Comparison of ENCODE assay signal across 15 cellular contexts in the genomic region with DNA sequence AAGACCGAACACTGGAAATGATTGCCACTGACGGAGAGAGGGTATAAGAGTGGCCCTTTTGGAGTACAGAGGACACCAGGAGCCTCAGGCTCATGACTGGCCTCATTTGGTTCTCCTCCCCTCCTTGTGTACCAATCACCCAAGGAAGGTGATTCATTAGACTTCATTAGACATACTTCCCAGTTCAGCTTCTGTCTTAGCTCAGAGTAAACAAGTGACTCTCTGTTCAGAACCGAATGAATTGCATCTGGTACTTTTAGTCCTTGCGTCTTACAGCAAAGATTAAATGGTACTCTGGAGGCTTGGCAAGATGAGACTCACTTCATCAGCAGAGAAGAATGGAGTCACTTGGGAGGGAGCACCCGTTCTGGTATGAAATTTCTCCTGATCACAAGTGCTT.
DNase-seq lines count a peak whose midpoint lies in the region; FAIRE-seq and TF ChIP-seq lines count a peak whose summit lies in the region.
"Had no signal": no experiment of that assay in that cellular context is flagged by ENCODE, and none has a peak within 500 bp of the region (broad histone marks: within the 10 kb centered on the region; RNA-seq: fewer than 3 reads in every experiment).

No MANE protein-coding gene starts in this region.

- H3K27me3 Mint-ChIP-seq in MCF 10A (ENCODE audit: insufficient read depth, unreplicated experiment): no peaks in the 10 kb centered on the region
- peaks cover 83% of the 10 kb centered on the region for H3K27me3 Mint-ChIP-seq in activated CD4-positive, alpha-beta T cell treated with anti-CD3 and anti-CD28 coated beads, Interleukin-2, amount 10 ng/mL, durations not matched to agents 24 days and 14 days

- TF ChIP-seq EP300 in esophagus muscularis mucosa (IDR thresholded peaks at IDR 0.05): no peak

- H3K4me3 ChIP-seq in mammary epithelial cell (replicated peaks in 1 of 3; ENCODE audit: insufficient read depth in 1 of 3, low read depth in 2 of 3, low read length in 3 of 3) (no peak overlapping the region), esophagus muscularis mucosa (no peak overlapping the region), Peyer's patch (no peak overlapping the region)
- H3K4me3 ChIP-seq: ascending aorta had no signal

- H3K36me3 Mint-ChIP-seq in MCF 10A (ENCODE audit: insufficient read depth, unreplicated experiment): peaks cover 5% of the 10 kb centered on the region
- no peaks in the 10 kb centered on the region for H3K36me3 Mint-ChIP-seq in activated CD4-positive, alpha-beta T cell treated with anti-CD3 and anti-CD28 coated beads, Interleukin-2, amount 10 ng/mL, durations not matched to agents 24 days and 14 days (ENCODE audit: low read depth)
- H3K36me3 Mint-ChIP-seq: CD8-positive, alpha-beta T cell had no signal

- H2AFZ ChIP-seq in mammary epithelial cell (ENCODE audit: low read depth, low read length): no peak overlapping the region

- TF ChIP-seq POLR2A in esophagus muscularis mucosa (IDR thresholded peaks at IDR 0.05; ENCODE audit: low read depth): no peak
- no peak for TF ChIP-seq POLR2A in Peyer's patch (IDR thresholded peaks at IDR 0.05)

- H3K36me3 ChIP-seq in mammary epithelial cell (ENCODE audit: insufficient read depth, low read length) (no peaks in the 10 kb centered on the region), esophagus muscularis mucosa (no peaks in the 10 kb centered on the region), Peyer's patch (no peaks in the 10 kb centered on the region)
- H3K36me3 ChIP-seq: ascending aorta had no signal

- H3K9me3 ChIP-seq in mammary epithelial cell (replicated peaks; ENCODE audit: insufficient read depth, low read length): no peaks in the 10 kb centered on the region
- H3K9me3 ChIP-seq in esophagus muscularis mucosa: no peaks in the 10 kb centered on the region
- no peaks in the 10 kb centered on the region for H3K9me3 ChIP-seq in Peyer's patch
- H3K9me3 ChIP-seq: ascending aorta had no signal

- FAIRE-seq in urothelium cell line (lab: Jason Lieb, UNC): peak; percentile 17
- FAIRE-seq: kidney had no signal

- no peak overlapping the region for H3K4me3 Mint-ChIP-seq in MCF 10A (ENCODE audit: unreplicated experiment)
- H3K4me3 Mint-ChIP-seq in activated CD4-positive, alpha-beta T cell treated with anti-CD3 and anti-CD28 coated beads, Interleukin-2, amount 10 ng/mL, durations not matched to agents 24 days and 14 days: no peak overlapping the region
- H3K4me3 Mint-ChIP-seq: CD8-positive, alpha-beta T cell had no signal

- peaks cover 64% of the 10 kb centered on the region for H3K79me2 ChIP-seq in mammary epithelial cell (ENCODE audit: insufficient read depth, low read length)

- H3K27ac ChIP-seq in mammary epithelial cell (ENCODE audit: insufficient read depth, low read depth, low read length) (no peak overlapping the region), esophagus muscularis mucosa (replicated peaks in 1 of 4) (peak overlapping the region; percentile 4 to 57 (median 28)), Peyer's patch (peak overlapping the region in 2 of 4 donors; percentile 23 to 46)
- H3K27ac ChIP-seq: ascending aorta, VCaP had no signal

- H3K27me3 ChIP-seq in mammary epithelial cell (ENCODE audit: insufficient read depth, low read length) (no peaks in the 10 kb centered on the region), esophagus muscularis mucosa (no peaks in the 10 kb centered on the region), Peyer's patch (no peaks in the 10 kb centered on the region)
- H3K27me3 ChIP-seq: ascending aorta had no signal

- in situ Hi-C loops in mammary epithelial cell (cut with MboI; ENCODE audit: low sequenced_read_pairs in 2 of 2): no loop called here

- intact Hi-C loops in mammary epithelial cell (cut with micrococcal nuclease) (no loop called here), MCF 10A (cut with micrococcal nuclease) (no loop called here), esophagus muscularis mucosa (cut with DNase I) (loop anchor here (10.0 kb wide), 1 partner anchor 76 kb away; no protein-coding TSS in a partner anchor)
- intact Hi-C loops in activated CD4-positive, alpha-beta T cell treated with anti-CD3 and anti-CD28 coated beads, Interleukin-2, amount 10 ng/mL, durations not matched to agents 24 days and 14 days (cut with micrococcal nuclease): loop anchor here (10.0 kb wide), 1 partner anchor 284 kb away; the partner anchor contains the start of gene TTC28

- CTCF ChIA-PET in mammary epithelial cell (lab: Charles Lee; ENCODE audit: low non-redundant PET): no interaction called here
- CTCF ChIA-PET in MCF 10A (lab: Yijun Ruan, JAX): interaction anchor here (0.5 kb wide), 1 partner anchor 179 kb away, joined by 3 read pairs; no protein-coding TSS in a partner anchor

- TF ChIP-seq CTCF in mammary epithelial cell (conservative IDR thresholded peaks at IDR 0.05 in 1 of 2, IDR thresholded peaks at IDR 0.05 in 1 of 2; ENCODE audit: extremely low read depth in 1 of 2, insufficient read depth in 1 of 2, low read depth in 1 of 2, low read length in 2 of 2): no peak
- TF ChIP-seq CTCF in MCF 10A (IDR thresholded peaks at IDR 0.05; ENCODE audit: unreplicated experiment): no peak
- no peak for TF ChIP-seq CTCF in esophagus muscularis mucosa (IDR thresholded peaks at IDR 0.05)
- TF ChIP-seq CTCF in Peyer's patch (IDR thresholded peaks at IDR 0.05): no peak

- H3K4me1 Mint-ChIP-seq in MCF 10A (ENCODE audit: insufficient read depth, unreplicated experiment): no peaks in the 10 kb centered on the region
- H3K4me1 Mint-ChIP-seq in activated CD4-positive, alpha-beta T cell treated with anti-CD3 and anti-CD28 coated beads, Interleukin-2, amount 10 ng/mL, durations not matched to agents 24 days and 14 days: peaks cover 12% of the 10 kb centered on the region

- dilution Hi-C loops in mammary epithelial cell (cut with HindIII; ENCODE audit: low sequenced_read_pairs): no loop called here

- no TSS peak for BruUV-seq in mammary epithelial cell (replicated peaks; lab: Mats Ljungman, UMichigan)
- no TSS peak for BruUV-seq in MCF 10A (replicated peaks; lab: Mats Ljungman, UMichigan)

- H4K20me1 ChIP-seq in mammary epithelial cell (ENCODE audit: insufficient read depth, low read length): no peaks in the 10 kb centered on the region

- H3K4me1 ChIP-seq in mammary epithelial cell (ENCODE audit: insufficient read depth, low read length): peaks cover 4% of the 10 kb centered on the region
- H3K4me1 ChIP-seq in esophagus muscularis mucosa: peaks cover 0 to 56% (median 35%) of the 10 kb centered on the region in 4 donors
- peaks cover 0 to 4% (median 0%) of the 10 kb centered on the region in 4 donors for H3K4me1 ChIP-seq in Peyer's patch

- H3K27ac Mint-ChIP-seq in MCF 10A (ENCODE audit: low read depth, unreplicated experiment): no peak overlapping the region
- no peak overlapping the region for H3K27ac Mint-ChIP-seq in activated CD4-positive, alpha-beta T cell treated with anti-CD3 and anti-CD28 coated beads, Interleukin-2, amount 10 ng/mL, durations not matched to agents 24 days and 14 days
- H3K27ac Mint-ChIP-seq: CD8-positive, alpha-beta T cell had no signal

- DNase-seq in mammary epithelial cell (peak; percentile 58), MCF 10A (ENCODE audit: unreplicated experiment) (no peak), esophagus muscularis mucosa (ENCODE audit: extremely low spot score) (no peak), medulla oblongata (ENCODE audit: extremely low spot score) (peak; percentile 67), urothelium cell line (ENCODE audit: low spot score) (no peak), iPS-NIHi7 (ENCODE audit: extremely low spot score) (no peak), Peyer's patch (no peak)
- no peak for DNase-seq in activated CD4-positive, alpha-beta T cell treated with anti-CD3 and anti-CD28 coated beads, Interleukin-2, amount 10 ng/mL, durations not matched to agents 24 days and 14 days
- DNase-seq: activated effector memory CD4-positive, alpha-beta T cell treated with Interleukin-2 at 50 U/mL for 16 hours; CD8-positive, alpha-beta T cell; kidney; NCI-H1930; NCI-H526 treated with DMSO at 0.1 percent for 48 hours had no signal

- POLR2A ChIA-PET in MCF 10A (lab: Yijun Ruan, JAX): no interaction called here

- no peaks in the 10 kb centered on the region for H3K9me3 Mint-ChIP-seq in MCF 10A (ENCODE audit: unreplicated experiment)
- peaks cover 3% of the 10 kb centered on the region for H3K9me3 Mint-ChIP-seq in activated CD4-positive, alpha-beta T cell treated with anti-CD3 and anti-CD28 coated beads, Interleukin-2, amount 10 ng/mL, durations not matched to agents 24 days and 14 days
- H3K9me3 Mint-ChIP-seq: CD8-positive, alpha-beta T cell had no signal

- H3K9ac ChIP-seq in mammary epithelial cell (ENCODE audit: insufficient read depth, low read length): no peak overlapping the region

- 88% methylated on average over 4 of the region's 5 CpGs for WGBS in mammary epithelial cell (ENCODE audit: low coverage, missing lambda C conversion rate)
- WGBS in esophagus muscularis mucosa: 66% methylated on average over 5 of the region's 5 CpGs

- no peak overlapping the region for H3K4me2 ChIP-seq in mammary epithelial cell (ENCODE audit: insufficient read depth, low read depth, low read length)

Comparison
In these comparisons a context has a peak if more than half of its experiments do, and no peak if none do; other contexts are left out.
1. DNase-seq: peak in mammary epithelial cell (single experiment) and medulla oblongata (single experiment); none in MCF 10A (single experiment), esophagus muscularis mucosa (single experiment), urothelium cell line (single experiment), activated CD4-positive, alpha-beta T cell treated with anti-CD3 and anti-CD28 coated beads, Interleukin-2, amount 10 ng/mL, durations not matched to agents 24 days and 14 days (single experiment), iPS-NIHi7 (single experiment) and Peyer's patch (0 of 3).
2. intact Hi-C loops: an anchor here in esophagus muscularis mucosa (10.0 kb wide) and activated CD4-positive, alpha-beta T cell treated with anti-CD3 and anti-CD28 coated beads, Interleukin-2, amount 10 ng/mL, durations not matched to agents 24 days and 14 days (10.0 kb wide); none called in mammary epithelial cell and MCF 10A.